22 cellular contexts compared by ENCODE assay signal in genomic region chr4:16206301-16206700, GRCh38. TPM values are rescaled to one million over a fixed set of nuclear protein-coding genes. Genes with fewer than 3 reads are reported as not detected.
DNase-seq lines count a peak whose midpoint lies in the region; ATAC-seq, FAIRE-seq and TF ChIP-seq lines count a peak whose summit lies in the region.
"Had no signal": no experiment of that assay in that cellular context is flagged by ENCODE, and none has a peak within 500 bp of the region (broad histone marks: within the 10 kb centered on the region; RNA-seq: fewer than 3 reads in every experiment).

No MANE protein-coding gene starts in this region.

- DNase-seq in A673 (ENCODE audit: low spot score) (no peak), ELF-1 (ENCODE audit: low read depth, low spot score) (peak; percentile 87), K562 (ENCODE audit: extremely low read depth in 1 of 4, low spot score in 3 of 4) (no peak), natural killer cell (no peak), hippocampal formation (lab: John Stamatoyannopoulos, UW) (no peak), NCI-H1694 treated with DMSO at 0.1 percent for 48 hours (lab: John Stamatoyannopoulos, UW) (no peak)
- no peak for DNase-seq in stimulated activated CD4-positive, alpha-beta T cell treated with anti-CD3 and anti-CD28 coated beads, Interleukin-15, amount 100 ng/mL, for 24 hours
- DNase-seq: activated naive CD4-positive, alpha-beta T cell treated with anti-CD3 and anti-CD28 coated beads, Interleukin-2, amount 10 ng/mL, durations not matched to agents 7 days and 5 days; activated T-cell treated with anti-CD3 and anti-CD28 coated beads, Interleukin-2, amount 50 U/mL, for 1 hour; cerebellar nuclear complex; effector CD4-positive, alpha-beta T cell; foreskin keratinocyte; mucosa of descending colon; NCI-H187 treated with DMSO at 0.1 percent for 48 hours; NCI-H774; nucleus accumbens; spleen; upper lobe of right lung had no signal

- no peaks in the 10 kb centered on the region for H3K9me3 Mint-ChIP-seq in natural killer cell
- H3K9me3 Mint-ChIP-seq: activated CD8-positive, alpha-beta T cell treated with anti-CD3 and anti-CD28 coated beads for 36 hours; activated naive CD4-positive, alpha-beta T cell treated with anti-CD3 and anti-CD28 coated beads, Interleukin-2, amount 10 ng/mL, durations not matched to agents 7 days and 5 days; CD4-positive, alpha-beta memory T cell had no signal

- H3K36me3 Mint-ChIP-seq in natural killer cell = no peaks in the 10 kb centered on the region

- no peak overlapping the region for H2AFZ ChIP-seq in K562 (ENCODE audit: low read depth, low read length)
- H2AFZ ChIP-seq: hepatocyte had no signal

- no peak overlapping the region for H3K4me2 ChIP-seq in K562 (ENCODE audit: insufficient read depth, low read length)
- H3K4me2 ChIP-seq: hepatocyte had no signal

- H3K27ac Mint-ChIP-seq in natural killer cell = peak overlapping the region; percentile 47 to 48
- H3K27ac Mint-ChIP-seq: activated naive CD4-positive, alpha-beta T cell treated with anti-CD3 and anti-CD28 coated beads, Interleukin-2, amount 10 ng/mL, durations not matched to agents 7 days and 5 days had no signal

- H3K9me1 ChIP-seq in K562 (ENCODE audit: control insufficient read depth, insufficient read depth, low read length) = no peaks in the 10 kb centered on the region

- TF ChIP-seq RAD21 in K562 (CRISPR knock-in tag; conservative IDR thresholded peaks at IDR 0.05 in 1 of 2, IDR thresholded peaks at IDR 0.05 in 1 of 2) = no peak

- 0 out of 2 replicates have a peak, but pooled peaks cover 4% of the 10 kb centered on the region for H4K20me1 ChIP-seq in K562 (replicated peaks; ENCODE audit: control insufficient read depth, insufficient read depth, low read length)

- no peak for TF ChIP-seq CTCF in A673 (conservative IDR thresholded peaks at IDR 0.05; ENCODE audit: low read depth, low read length)
- TF ChIP-seq CTCF in K562 (IDR thresholded peaks at IDR 0.05 in 2 of 3, conservative IDR thresholded peaks at IDR 0.05 in 1 of 3; ENCODE audit: insufficient read depth in 2 of 3, low read depth in 1 of 3, low read length in 3 of 3) = no peak
- TF ChIP-seq CTCF in natural killer cell (IDR thresholded peaks at IDR 0.05) = no peak

- POLR2A ChIA-PET in A673 (lab: Charles Lee; ENCODE audit: low non-redundant PET) (no interaction called here), K562 (lab: Yijun Ruan, JAX) (interaction anchor here (0.6 to 1.3 kb wide), 4 partner anchors 8 to 21 kb away, joined by 3 to 5 read pairs (median 4); no protein-coding TSS in a partner anchor)

- in situ Hi-C loops in K562 (cut with MboI) = no loop called here

- FAIRE-seq in K562 (lab: Jason Lieb, UNC) = no peak

- WGBS in K562 (ENCODE audit: insufficient coverage, low coverage, missing lambda C conversion rate) = 84% methylated on average over 4 of the region's 5 CpGs

- CTCF ChIA-PET in A673 (lab: Charles Lee) (interaction anchor here (0.6 to 1.4 kb wide), 7 partner anchors 10 to 401 kb away, joined by 3 to 9 read pairs (median 4); no protein-coding TSS in a partner anchor), K562 (lab: Yijun Ruan, JAX; ENCODE audit: low intra/inter-chr PET ratio) (no interaction called here)

- H3K27me3 Mint-ChIP-seq in natural killer cell (ENCODE audit: low read depth in 2 of 2) = no peaks in the 10 kb centered on the region
- H3K27me3 Mint-ChIP-seq: activated CD8-positive, alpha-beta T cell treated with anti-CD3 and anti-CD28 coated beads for 36 hours; activated naive CD4-positive, alpha-beta T cell treated with anti-CD3 and anti-CD28 coated beads, Interleukin-2, amount 10 ng/mL, durations not matched to agents 7 days and 5 days; CD4-positive, alpha-beta memory T cell had no signal

- H3K27ac ChIP-seq in A673 (ENCODE audit: low read depth, low read length, poor library complexity, severe bottlenecking) (peak overlapping the region; percentile 19), K562 (ENCODE audit: extremely low read depth, low read depth, low read length) (no peak overlapping the region)
- H3K27ac ChIP-seq: foreskin keratinocyte, hepatocyte, spleen, upper lobe of right lung had no signal

- peaks cover 20% of the 10 kb centered on the region; the same call in 1 of the 3 replicates for H3K79me2 ChIP-seq in K562 (ENCODE audit: control insufficient read depth, insufficient read depth, low read length)

- intact Hi-C loops in A673 (cut with micrococcal nuclease; ENCODE audit: unreplicated experiment) = loop anchor here (10.0 kb wide), 1 partner anchor 732 kb away; no protein-coding TSS in a partner anchor
- intact Hi-C loops in K562 (cut with micrococcal nuclease) = no loop called here
- intact Hi-C loops in natural killer cell (cut with micrococcal nuclease) = loop anchor here (10.0 kb wide), 1 partner anchor 182 kb away; no protein-coding TSS in a partner anchor

- no peak for TF ChIP-seq EP300 in K562 (IDR thresholded peaks at IDR 0.05; ENCODE audit: low read length)

- no peaks in the 10 kb centered on the region for H3K36me3 ChIP-seq in A673 (ENCODE audit: insufficient read depth, low read length, poor library complexity, severe bottlenecking)
- peaks cover 55% of the 10 kb centered on the region for H3K36me3 ChIP-seq in K562 (ENCODE audit: control insufficient read depth, insufficient read depth, low read length)

- ATAC-seq in K562 = peak; percentile 47
- no peak for ATAC-seq in natural killer cell
- ATAC-seq in HG02571 (IDR thresholded peaks at IDR 0.05; ENCODE audit: unreplicated experiment) = no peak

- H3K27me3 ChIP-seq in A673 (replicated peaks; ENCODE audit: insufficient read depth, low read depth, low read length, poor library complexity) = no peaks in the 10 kb centered on the region
- H3K27me3 ChIP-seq in K562 (ENCODE audit: control insufficient read depth in 2 of 2, insufficient read depth in 2 of 2, low read length in 2 of 2) = no peaks in the 10 kb centered on the region
- H3K27me3 ChIP-seq: foreskin keratinocyte, hepatocyte, spleen, upper lobe of right lung had no signal

- TF ChIP-seq POLR2A in K562 (conservative IDR thresholded peaks at IDR 0.05) = no peak

- H3K9ac ChIP-seq in K562 (ENCODE audit: insufficient read depth in 1 of 2, low read depth in 2 of 2, low read length in 2 of 2) = no peak overlapping the region

- H3K9me3 ChIP-seq in A673 (ENCODE audit: low read depth, low read length, poor library complexity, severe bottlenecking) (no peaks in the 10 kb centered on the region), K562 (replicated peaks; ENCODE audit: control insufficient read depth, insufficient read depth, low read depth, low read length) (no peaks in the 10 kb centered on the region)
- H3K9me3 ChIP-seq: mucosa of descending colon, spleen, upper lobe of right lung had no signal

- no TSS peak for BruUV-seq in A673 (replicated peaks; lab: Mats Ljungman, UMichigan)
- no TSS peak for BruUV-seq in K562 (replicated peaks; lab: Mats Ljungman, UMichigan)

- H3K4me1 Mint-ChIP-seq in natural killer cell = peaks cover 31 to 42% of the 10 kb centered on the region in 2 donors

- peak overlapping the region; percentile 47 for H3K4me3 Mint-ChIP-seq in natural killer cell
- H3K4me3 Mint-ChIP-seq: activated CD8-positive, alpha-beta T cell treated with anti-CD3 and anti-CD28 coated beads for 36 hours; activated naive CD4-positive, alpha-beta T cell treated with anti-CD3 and anti-CD28 coated beads, Interleukin-2, amount 10 ng/mL, durations not matched to agents 7 days and 5 days; CD4-positive, alpha-beta memory T cell had no signal

- no peak overlapping the region for H3K4me3 ChIP-seq in A673 (ENCODE audit: low read depth, low read length, poor library complexity, severe bottlenecking)
- H3K4me3 ChIP-seq in K562 = no peak overlapping the region
- H3K4me3 ChIP-seq: hepatocyte, mucosa of descending colon, spleen, upper lobe of right lung had no signal

- H3K4me1 ChIP-seq in A673 (ENCODE audit: insufficient read depth, low read length, poor library complexity, severe bottlenecking) (peaks cover 39% of the 10 kb centered on the region), K562 (replicated peaks in 1 of 2; ENCODE audit: control insufficient read depth in 2 of 2, insufficient read depth in 2 of 2, low read length in 2 of 2) (no peaks in the 10 kb centered on the region)
- H3K4me1 ChIP-seq: foreskin keratinocyte had no signal

TF ChIP-seq in K562, 482 proteins besides CTCF, POLR2A, EP300 and RAD21 (continues in another document):
- no peak for TF ChIP-seq GABPB1 (CRISPR knock-in tag; IDR thresholded peaks at IDR 0.05)
- TF ChIP-seq ARID3B (CRISPR knock-in tag; IDR thresholded peaks at IDR 0.05; ENCODE audit: borderline replicate concordance) = no peak
- no peak for TF ChIP-seq CBX1 (IDR thresholded peaks at IDR 0.05; ENCODE audit: low read depth)

RNA-seq across cellular contexts. Expression of gene TAPT1, which starts 20.0 kb away (rescaled TPM):
- total RNA-seq in A673 (2021) (48.6 and 54.0 TPM in 2 replicates), K562 (2014; rRNA removed) (10.2 and 10.3 TPM in 2 replicates), K562 (2014; rRNA removed; fragmentation: Illumina TruSeq; extraction: Trizol) (28.6 and 28.7 TPM in 2 replicates), K562 (2015; rRNA removed; fragmentation: Illumina TruSeq; extraction: Trizol) (19.9 and 22.7 TPM in 2 replicates), K562 (2021) (20.9 and 27.6 TPM in 2 replicates), natural killer cell (10 to 100 TPM; 52.5 to 67.5 (median 52.7) TPM)
- total RNA-seq in K562 (2011; cell fraction: chromatin; rRNA removed; ENCODE audit: low replicate concordance) = 55.5 and 117 TPM in 2 replicates
- 30.7 and 36.2 TPM in 2 replicates for total RNA-seq in K562 (2011; cell fraction: nucleolus; rRNA removed)
- total RNA-seq in K562 (2011; cell fraction: nucleoplasm; rRNA removed) = 54.6 and 84.4 TPM in 2 replicates
- polyA plus RNA-seq in K562 (2011; rRNA removed) (35.0 and 36.7 TPM in 2 replicates), K562 (2014; fragmentation: Illumina TruSeq; extraction: Trizol) (18.5 and 20.7 TPM in 2 replicates), K562 (2014; fragmentation: Nextera tagmentation; extraction: Ambion mirVana) (1 to 10 TPM; 1.6 to 2.7 TPM), K562 (2014; rRNA removed) (15.2 and 16.6 TPM in 2 replicates)
- polyA plus RNA-seq in K562 (2011; cell fraction: cytosol; rRNA removed) = 9.9 and 17.5 TPM in 2 replicates
- 34.8 and 53.3 TPM in 2 replicates for polyA plus RNA-seq in K562 (2011; cell fraction: nucleus; rRNA removed)
- polyA plus RNA-seq in K562 (2012) = 9.3 and 24.5 TPM in 2 replicates
- 47.2 and 58.1 TPM in 2 replicates for polyA minus RNA-seq in K562 (2011; rRNA and poly(A)+ RNA removed)
- polyA minus RNA-seq in K562 (2011; cell fraction: cytosol; rRNA and poly(A)+ RNA removed) = 11.8 and 18.6 TPM in 2 replicates
- polyA minus RNA-seq in K562 (2011; cell fraction: nucleus; rRNA and poly(A)+ RNA removed) = 31.8 and 78.0 TPM in 2 replicates
